In genomic region chr20:49348563-49348962, GRCh38 we compare ENCODE assay signal across 11 cellular contexts.
A peak's percentile ranks its signal among the peaks of the same experiment; 100 is the strongest.
DNase-seq lines count a peak whose midpoint lies in the region; TF ChIP-seq lines count a peak whose summit lies in the region.
"Had no signal": no experiment of that assay in that cellular context is flagged by ENCODE, and none has a peak within 500 bp of the region (broad histone marks: within the 10 kb centered on the region; RNA-seq: fewer than 3 reads in every experiment).

No MANE protein-coding gene starts in this region.

- POLR2A ChIA-PET in HEK293 (lab: Yijun Ruan, JAX), result interaction anchor here (0.6 kb wide), 1 partner anchor 539 kb away, joined by 4 read pairs; no protein-coding TSS in a partner anchor

- H3K4me1 Mint-ChIP-seq in neural progenitor cell (peaks cover 21% of the 10 kb centered on the region), type B pancreatic cell (ENCODE audit: unreplicated experiment) (peaks cover 11% of the 10 kb centered on the region)
- H3K4me1 Mint-ChIP-seq: CD4-positive, CD25-positive, alpha-beta regulatory T cell had no signal

- TF ChIP-seq CTCF in HEK293 (tag by site-specific recombination; IDR thresholded peaks at IDR 0.05), result no peak
- TF ChIP-seq CTCF in esophagus squamous epithelium (IDR thresholded peaks at IDR 0.05), result no peak
- TF ChIP-seq CTCF in neural progenitor cell (IDR thresholded peaks at IDR 0.05), result no peak
- no peak for TF ChIP-seq CTCF in vagina (IDR thresholded peaks at IDR 0.05)
- no peak for TF ChIP-seq CTCF in type B pancreatic cell (conservative IDR thresholded peaks at IDR 0.05)

- no peak overlapping the region for H2AFZ ChIP-seq in neural progenitor cell (replicated peaks)

- no peak overlapping the region for H3K4me3 ChIP-seq in HEK293 (ENCODE audit: low read depth, low read length)
- no peak overlapping the region for H3K4me3 ChIP-seq in esophagus squamous epithelium
- no peak overlapping the region for H3K4me3 ChIP-seq in neural progenitor cell
- H3K4me3 ChIP-seq in vagina, result no peak overlapping the region
- H3K4me3 ChIP-seq: BLaER1 treated with 17β-estradiol and CSF1 and Interleukin-3, amounts not matched to agents 10 nM and 100 nM had no signal

- no peak overlapping the region for H3K9ac ChIP-seq in neural progenitor cell
- H3K9ac ChIP-seq: BLaER1 treated with 17β-estradiol and CSF1 and Interleukin-3, amounts not matched to agents 10 nM and 100 nM had no signal

- TF ChIP-seq POLR2A in esophagus squamous epithelium (IDR thresholded peaks at IDR 0.05), result no peak
- TF ChIP-seq POLR2A in vagina (IDR thresholded peaks at IDR 0.05), result no peak

- no peaks in the 10 kb centered on the region for H3K9me3 ChIP-seq in HEK293 (ENCODE audit: control insufficient read depth, insufficient read depth, low read depth, low read length)
- no peaks in the 10 kb centered on the region for H3K9me3 ChIP-seq in esophagus squamous epithelium
- H3K9me3 ChIP-seq in neural progenitor cell (ENCODE audit: low read depth), result no peaks in the 10 kb centered on the region
- H3K9me3 ChIP-seq in vagina, result no peaks in the 10 kb centered on the region
- H3K9me3 ChIP-seq: BLaER1 treated with 17β-estradiol and CSF1 and Interleukin-3, amounts not matched to agents 10 nM and 100 nM had no signal

- no peak overlapping the region for H3K27ac ChIP-seq in HEK293 (ENCODE audit: extremely low read depth, low read depth, low read length)
- peak overlapping the region in 3 of 4 donors; percentile 13 to 72 (median 39) for H3K27ac ChIP-seq in esophagus squamous epithelium
- no peak overlapping the region for H3K27ac ChIP-seq in neural progenitor cell
- H3K27ac ChIP-seq in vagina, result peak overlapping the region; percentile 49
- H3K27ac ChIP-seq: BLaER1 treated with 17β-estradiol and CSF1 and Interleukin-3, amounts not matched to agents 10 nM and 100 nM had no signal

- H3K27me3 Mint-ChIP-seq in neural progenitor cell (ENCODE audit: insufficient read depth, low read depth) (peaks cover 8% of the 10 kb centered on the region), type B pancreatic cell (peaks cover 26% of the 10 kb centered on the region)

- no peak for DNase-seq in esophagus squamous epithelium (lab: John Stamatoyannopoulos, UW)
- DNase-seq in neural progenitor cell (ENCODE audit: low spot score), result no peak
- no peak for DNase-seq in vagina (ENCODE audit: extremely low spot score in 2 of 2)
- no peak for DNase-seq in GOT3 (lab: John Stamatoyannopoulos, UW)
- no peak for DNase-seq in type B pancreatic cell (ENCODE audit: extremely low spot score, unreplicated experiment)
- no peak for DNase-seq in NCI-H1694 (lab: John Stamatoyannopoulos, UW)
- DNase-seq: ACHN, GF-D8 had no signal

- no peaks in the 10 kb centered on the region; the same call in 1 of the 2 replicates for H3K4me1 ChIP-seq in HEK293 (ENCODE audit: control insufficient read depth, insufficient read depth, low read length)
- H3K4me1 ChIP-seq in esophagus squamous epithelium, result peaks cover 0 to 18% (median 11%) of the 10 kb centered on the region in 3 donors
- H3K4me1 ChIP-seq in neural progenitor cell, result no peaks in the 10 kb centered on the region
- peaks cover 21% of the 10 kb centered on the region for H3K4me1 ChIP-seq in vagina

- intact Hi-C loops in esophagus squamous epithelium (cut with DNase I) (no loop called here), vagina (cut with DNase I) (loop anchor here (5.0 kb wide), 1 partner anchor 34 kb away; no protein-coding TSS in a partner anchor)

- no peaks in the 10 kb centered on the region for H3K36me3 Mint-ChIP-seq in neural progenitor cell
- H3K36me3 Mint-ChIP-seq in type B pancreatic cell, result no peaks in the 10 kb centered on the region
- H3K36me3 Mint-ChIP-seq: CD4-positive, CD25-positive, alpha-beta regulatory T cell had no signal

- no peaks in the 10 kb centered on the region for H4K20me1 ChIP-seq in neural progenitor cell (ENCODE audit: low read depth)
- H4K20me1 ChIP-seq: BLaER1 treated with 17β-estradiol and CSF1 and Interleukin-3, amounts not matched to agents 10 nM and 100 nM had no signal

- CTCF ChIA-PET in HEK293 (lab: Yijun Ruan, JAX), result interaction anchor here (0.7 to 1.1 kb wide), 2 partner anchors 14 to 135 kb away, joined by 4 to 5 read pairs; no protein-coding TSS in a partner anchor

- peak overlapping the region; percentile 92 for H3K27ac Mint-ChIP-seq in neural progenitor cell
- no peak overlapping the region for H3K27ac Mint-ChIP-seq in type B pancreatic cell

- no peaks in the 10 kb centered on the region for H3K79me2 ChIP-seq in neural progenitor cell (ENCODE audit: low read depth)

- H3K4me2 ChIP-seq in neural progenitor cell, result no peak overlapping the region

- H3K4me3 Mint-ChIP-seq in neural progenitor cell (peak overlapping the region; percentile 59), type B pancreatic cell (no peak overlapping the region)

- peaks cover 0 to 23% (median 0%) of the 10 kb centered on the region in 4 donors for H3K27me3 ChIP-seq in esophagus squamous epithelium
- H3K27me3 ChIP-seq in neural progenitor cell, result no peaks in the 10 kb centered on the region
- H3K27me3 ChIP-seq in vagina, result no peaks in the 10 kb centered on the region
- H3K27me3 ChIP-seq: BLaER1 treated with 17β-estradiol and CSF1 and Interleukin-3, amounts not matched to agents 10 nM and 100 nM had no signal

- 84 to 89% methylated on average over 3 to 4 of the region's 4 CpGs for WGBS in esophagus squamous epithelium, 2 donors

- H3K36me3 ChIP-seq in HEK293 (ENCODE audit: control insufficient read depth in 2 of 2, insufficient read depth in 1 of 2, low read length in 2 of 2), result no peaks in the 10 kb centered on the region
- H3K36me3 ChIP-seq in esophagus squamous epithelium, result no peaks in the 10 kb centered on the region
- H3K36me3 ChIP-seq in neural progenitor cell, result no peaks in the 10 kb centered on the region
- H3K36me3 ChIP-seq in vagina, result no peaks in the 10 kb centered on the region
- H3K36me3 ChIP-seq: BLaER1 treated with 17β-estradiol and CSF1 and Interleukin-3, amounts not matched to agents 10 nM and 100 nM had no signal

- no peaks in the 10 kb centered on the region for H3K9me3 Mint-ChIP-seq in neural progenitor cell
- H3K9me3 Mint-ChIP-seq in type B pancreatic cell, result no peaks in the 10 kb centered on the region
- H3K9me3 Mint-ChIP-seq: CD4-positive, CD25-positive, alpha-beta regulatory T cell had no signal

- no peaks in the 10 kb centered on the region for H3F3A ChIP-seq in neural progenitor cell (ENCODE audit: low read depth)

TF ChIP-seq in HEK293, 187 proteins besides CTCF, POLR2A, EP300 and RAD21:
- TF ChIP-seq ZNF664 (tag by site-specific recombination; IDR thresholded peaks at IDR 0.05) (peak; percentile 94), ZNF658 (tag by site-specific recombination; IDR thresholded peaks at IDR 0.05) (no peak)

Comparison
In these comparisons a context has a peak if more than half of its experiments do, and no peak if none do; other contexts are left out.
1. H3K27ac ChIP-seq: peak in esophagus squamous epithelium (3 of 4) and vagina (single experiment); none in HEK293 (single experiment) and neural progenitor cell (single experiment).